Comparison of ENCODE assay signal across 15 cellular contexts in genomic region chr7:76998764-76999450, GRCh38. TPM values are rescaled to one million over a fixed set of nuclear protein-coding genes. Genes with fewer than 3 reads are reported as not detected.
DNase-seq lines count a peak whose midpoint lies in the region; ATAC-seq, FAIRE-seq and TF ChIP-seq lines count a peak whose summit lies in the region.
"Not testable (repeated sequence)": the region's sequence is repeated elsewhere in the genome, so short reads cannot be mapped to it uniquely, and the experiment has no call there.
"Had no signal": no experiment of that assay in that cellular context is flagged by ENCODE, and none has a peak within 500 bp of the region (broad histone marks: within the 10 kb centered on the region; RNA-seq: fewer than 3 reads in every experiment).

No MANE protein-coding gene starts in this region.

- not testable (repeated sequence) for H3K4me3 ChIP-seq in A549; IMR-90 (ENCODE audit: insufficient read depth, low read depth, low read length); esophagus muscularis mucosa; osteoblast (ENCODE audit: insufficient read depth, low read length)

- not testable (repeated sequence) for H3K4me3 Mint-ChIP-seq in activated naive CD8-positive, alpha-beta T cell treated with anti-CD3 and anti-CD28 coated beads, Interleukin-2, amount 10 ng/mL, durations not matched to agents 7 days and 5 days

- not testable (repeated sequence) for H4K91ac ChIP-seq in IMR-90 (ENCODE audit: insufficient read depth, low read depth, low read length)

- TF ChIP-seq POLR2A in A549 (IDR thresholded peaks at IDR 0.05; ENCODE audit: low read length); IMR-90 (IDR thresholded peaks at IDR 0.05; ENCODE audit: low read depth, low read length); esophagus muscularis mucosa (IDR thresholded peaks at IDR 0.05; ENCODE audit: low read depth): not testable (repeated sequence)

- not testable (repeated sequence) for TF ChIP-seq EP300 in A549 (IDR thresholded peaks at IDR 0.05); esophagus muscularis mucosa (IDR thresholded peaks at IDR 0.05)

- peak overlapping the region; percentile 51 for H2AFZ ChIP-seq in IMR-90 (replicated peaks; ENCODE audit: low read length, poor library complexity)
- not testable (repeated sequence) for H2AFZ ChIP-seq in osteoblast (ENCODE audit: low read length)

- DNase-seq in A549 (ENCODE audit: low read depth in 1 of 2, low spot score in 1 of 2); IMR-90; RWPE1 (ENCODE audit: low spot score); activated naive CD8-positive, alpha-beta T cell treated with anti-CD3 and anti-CD28 coated beads, Interleukin-2, amount 10 ng/mL, durations not matched to agents 7 days and 5 days: not testable (repeated sequence)
- DNase-seq in GM10266 (ENCODE audit: extremely low spot score) (peak; percentile 45), esophagus muscularis mucosa (ENCODE audit: extremely low spot score) (peak; percentile 89), left colon (peak in 1 of 2 donors; percentile 43), osteoblast (ENCODE audit: insufficient read length, low spot score, missing footprints) (peak; percentile 80)

- not testable (repeated sequence) for H2AK9ac ChIP-seq in IMR-90 (replicated peaks; ENCODE audit: low read depth, low read length, poor library complexity)

- not testable (repeated sequence) for H3K18ac ChIP-seq in IMR-90 (ENCODE audit: low read depth, low read length)

- H3K9ac ChIP-seq in IMR-90 (ENCODE audit: low read depth, low read length), result not testable (repeated sequence)

- H3K14ac ChIP-seq in IMR-90 (replicated peaks; ENCODE audit: low read depth, low read length), result not testable (repeated sequence)

- H3K36me3 Mint-ChIP-seq in activated naive CD8-positive, alpha-beta T cell treated with anti-CD3 and anti-CD28 coated beads, Interleukin-2, amount 10 ng/mL, durations not matched to agents 7 days and 5 days, result not testable (repeated sequence)

- ATAC-seq in A549 (peak; percentile 7 to 43; a peak in 5 of 6 replicates), left colon (peak; percentile 70)
- ATAC-seq in IMR-90 (ENCODE audit: low read depth), result not testable (repeated sequence)
- peak; percentile 29 for ATAC-seq in activated naive CD8-positive, alpha-beta T cell treated with anti-CD3 and anti-CD28 coated beads, Interleukin-2, amount 10 ng/mL, durations not matched to agents 7 days and 5 days (ENCODE audit: low read depth)

- POLR2A ChIA-PET in A549 (lab: Yijun Ruan, JAX); IMR-90 (lab: Charles Lee; ENCODE audit: unreplicated experiment); RWPE1 (lab: Yijun Ruan, JAX; ENCODE audit: low non-redundant PET); activated naive CD8-positive, alpha-beta T cell treated with anti-CD3 and anti-CD28 coated beads, Interleukin-2, amount 10 ng/mL, durations not matched to agents 7 days and 5 days (lab: Charles Lee): not testable (repeated sequence)

- TF ChIP-seq CTCF in A549 (IDR thresholded peaks at IDR 0.05); GM10266 (IDR thresholded peaks at IDR 0.05; ENCODE audit: control insufficient read depth, insufficient read depth, low read depth, missing control alignments); IMR-90 (conservative IDR thresholded peaks at IDR 0.05; ENCODE audit: low read depth, low read length); RWPE1 (conservative IDR thresholded peaks at IDR 0.05; ENCODE audit: low read depth); esophagus muscularis mucosa (IDR thresholded peaks at IDR 0.05); osteoblast (IDR thresholded peaks at IDR 0.05; ENCODE audit: extremely low read depth, low read depth, low read length): not testable (repeated sequence)

- not testable (repeated sequence) for H3K27me3 ChIP-seq in IMR-90 (ENCODE audit: control insufficient read depth, insufficient read depth, low read length); esophagus muscularis mucosa; osteoblast (ENCODE audit: insufficient read depth, low read length)

- not testable (repeated sequence) for FAIRE-seq in A549 (lab: Jason Lieb, UNC)

- H3K9me3 ChIP-seq in A549; IMR-90 (ENCODE audit: control insufficient read depth, insufficient read depth, low read length); esophagus muscularis mucosa; osteoblast (ENCODE audit: low read depth, low read length): not testable (repeated sequence)

- peak overlapping the region; percentile 69 for H2BK5ac ChIP-seq in IMR-90 (ENCODE audit: low read depth, low read length, poor library complexity, severe bottlenecking)

- not testable (repeated sequence) for H3K4ac ChIP-seq in IMR-90 (ENCODE audit: low read depth, low read length)

- H3K56ac ChIP-seq in IMR-90 (ENCODE audit: extremely low read depth, insufficient read depth, low read length), result not testable (repeated sequence)

- not testable (repeated sequence) for H2BK120ac ChIP-seq in IMR-90 (ENCODE audit: low read depth, low read length)

- CTCF ChIA-PET in A549 (lab: Yijun Ruan, JAX); IMR-90 (lab: Yijun Ruan, JAX); RWPE1 (lab: Yijun Ruan, JAX): not testable (repeated sequence)

- dilution Hi-C loops in IMR-90 (cut with HindIII; ENCODE audit: low sequenced_read_pairs, unreplicated experiment), result not testable (repeated sequence)

- peaks cover 30% of the 10 kb centered on the region for H3K4me1 ChIP-seq in A549
- H3K4me1 ChIP-seq in IMR-90 (ENCODE audit: control insufficient read depth, insufficient read depth, low read length); esophagus muscularis mucosa; osteoblast (ENCODE audit: insufficient read depth, low read length): not testable (repeated sequence)

- H3K23ac ChIP-seq in IMR-90 (ENCODE audit: low read depth, low read length), result not testable (repeated sequence)

- not testable (repeated sequence) for BruUV-seq in IMR-90 (replicated peaks; lab: Mats Ljungman, UMichigan)

- not testable (repeated sequence) for H3K27me3 Mint-ChIP-seq in activated naive CD8-positive, alpha-beta T cell treated with anti-CD3 and anti-CD28 coated beads, Interleukin-2, amount 10 ng/mL, durations not matched to agents 7 days and 5 days

- H3K27ac Mint-ChIP-seq in activated naive CD8-positive, alpha-beta T cell treated with anti-CD3 and anti-CD28 coated beads, Interleukin-2, amount 10 ng/mL, durations not matched to agents 7 days and 5 days, result peak overlapping the region; percentile 51

- H3K36me3 ChIP-seq in IMR-90 (ENCODE audit: control insufficient read depth, insufficient read depth, low read length); osteoblast (ENCODE audit: insufficient read depth, low read length): not testable (repeated sequence)
- H3K36me3 ChIP-seq in esophagus muscularis mucosa, result peaks cover 0 to 20% (median 12%) of the 10 kb centered on the region in 4 donors

- H3K27ac ChIP-seq in A549 (peak overlapping the region in 1 of 2 experiments; percentile 64; a peak in 1 of 6 replicates), RWPE1 (peak overlapping the region; percentile 43; the same call in 1 of the 2 replicates)
- not testable (repeated sequence) for H3K27ac ChIP-seq in IMR-90 (ENCODE audit: insufficient read depth, low read length); esophagus muscularis mucosa (replicated peaks in 1 of 4); osteoblast (ENCODE audit: low read depth, low read length)

- not testable (repeated sequence) for H4K8ac ChIP-seq in IMR-90 (ENCODE audit: low read depth in 2 of 2, low read length in 2 of 2)

- not testable (repeated sequence) for H3K4me1 Mint-ChIP-seq in activated naive CD8-positive, alpha-beta T cell treated with anti-CD3 and anti-CD28 coated beads, Interleukin-2, amount 10 ng/mL, durations not matched to agents 7 days and 5 days

- peaks cover 8 to 15% of the 10 kb centered on the region in 2 experiments for H3K79me1 ChIP-seq in IMR-90 (ENCODE audit: low read depth in 1 of 2, low read length in 2 of 2)

- not testable (repeated sequence) for H3K79me2 ChIP-seq in osteoblast (ENCODE audit: insufficient read depth, low read length)

- in situ Hi-C loops in IMR-90 (cut with MboI; ENCODE audit: low sequenced_read_pairs), result not testable (repeated sequence)

- TF ChIP-seq RAD21 in A549 (conservative IDR thresholded peaks at IDR 0.05 in 1 of 2, IDR thresholded peaks at IDR 0.05 in 1 of 2); IMR-90 (IDR thresholded peaks at IDR 0.05; ENCODE audit: low read length): not testable (repeated sequence)

- not testable (repeated sequence) for H2BK20ac ChIP-seq in IMR-90 (ENCODE audit: low read depth, low read length)

- H2BK15ac ChIP-seq in IMR-90 (ENCODE audit: low read depth, low read length), result not testable (repeated sequence)

- H3K9me3 Mint-ChIP-seq in activated naive CD8-positive, alpha-beta T cell treated with anti-CD3 and anti-CD28 coated beads, Interleukin-2, amount 10 ng/mL, durations not matched to agents 7 days and 5 days, result not testable (repeated sequence)

- 38% methylated on average over 9 of the region's 11 CpGs for WGBS in A549 (ENCODE audit: missing lambda C conversion rate)
- no CpG with 5 or more reads among the region's 11 CpGs for WGBS in IMR-90 (ENCODE audit: extremely low coverage in 2 of 2, insufficient read length in 1 of 2), 2 experiments
- WGBS in esophagus muscularis mucosa, result 82% methylated on average over 8 of the region's 11 CpGs

- H4K20me1 ChIP-seq in IMR-90 (ENCODE audit: insufficient read depth, low read length), result peaks cover 10% of the 10 kb centered on the region; the same call in 1 of the 2 replicates
- H4K20me1 ChIP-seq in osteoblast (ENCODE audit: insufficient read depth, low read length), result not testable (repeated sequence)

- not testable (repeated sequence) for H3K4me2 ChIP-seq in A549; IMR-90 (ENCODE audit: low read depth, low read length); osteoblast (ENCODE audit: insufficient read depth, low read length)

- H3K9me1 ChIP-seq in IMR-90 (ENCODE audit: insufficient read depth, low read length), result not testable (repeated sequence)

- not testable (repeated sequence) for H4K5ac ChIP-seq in IMR-90 (ENCODE audit: low read depth, low read length)

- intact Hi-C loops in IMR-90 (cut with micrococcal nuclease); left colon (cut with DNase I, micrococcal nuclease): not testable (repeated sequence)
- intact Hi-C loops in esophagus muscularis mucosa (cut with DNase I), result loop anchor here (10.0 kb wide), 1 partner anchor 494 kb away; no protein-coding TSS in a partner anchor

- H2AK5ac ChIP-seq in IMR-90 (ENCODE audit: low read depth, low read length), result not testable (repeated sequence)

RNA-seq across cellular contexts. Expression of gene SPDYE17, which starts 33.3 kb away (rescaled TPM):
- polyA plus RNA-seq in A549 (2011; rRNA removed) (not detected in 2 replicates), A549 (2017; fragmentation: RNase III; extraction: RNeasy Plus Mini Kit Qiagen cat#74134 plus additional on column Dnase treatment) (not detected in 3 replicates), IMR-90 (2012; rRNA removed) (not detected in 2 replicates)
- polyA plus RNA-seq in A549 (2012; cell fraction: cytosol; rRNA removed), result not detected in 2 replicates
- not detected in 2 replicates for polyA plus RNA-seq in A549 (2012; cell fraction: nucleus; rRNA removed)
- polyA minus RNA-seq in A549 (2011; rRNA and poly(A)+ RNA removed), result not detected in 2 replicates
- total RNA-seq in IMR-90 (2012; rRNA removed) (not detected in 2 replicates), esophagus muscularis mucosa (not detected), left colon (not detected), osteoblast (not detected in 2 replicates)
- polyA plus RNA-seq in IMR-90 (2012; cell fraction: cytosol; rRNA removed), result not detected in 2 replicates
- not detected in 2 replicates for polyA plus RNA-seq in IMR-90 (2012; cell fraction: nucleus; rRNA removed; ENCODE audit: low replicate concordance)
- not detected for total RNA-seq in activated naive CD8-positive, alpha-beta T cell treated with anti-CD3 and anti-CD28 coated beads, Interleukin-2, amount 10 ng/mL, durations not matched to agents 7 days and 5 days
- total RNA-seq: activated CD4-positive, alpha-beta memory T cell treated with anti-CD3 and anti-CD28 coated beads, Interleukin-2, amount 10 ng/mL, durations not matched to agents 7 days and 5 days; chondrocyte; Daoy; kidney epithelial cell; tibial nerve had no signal
- polyA plus RNA-seq: CD14-positive monocyte, small intestine had no signal
